ENCODE assay signal across 23 cellular contexts in the genomic region with DNA sequence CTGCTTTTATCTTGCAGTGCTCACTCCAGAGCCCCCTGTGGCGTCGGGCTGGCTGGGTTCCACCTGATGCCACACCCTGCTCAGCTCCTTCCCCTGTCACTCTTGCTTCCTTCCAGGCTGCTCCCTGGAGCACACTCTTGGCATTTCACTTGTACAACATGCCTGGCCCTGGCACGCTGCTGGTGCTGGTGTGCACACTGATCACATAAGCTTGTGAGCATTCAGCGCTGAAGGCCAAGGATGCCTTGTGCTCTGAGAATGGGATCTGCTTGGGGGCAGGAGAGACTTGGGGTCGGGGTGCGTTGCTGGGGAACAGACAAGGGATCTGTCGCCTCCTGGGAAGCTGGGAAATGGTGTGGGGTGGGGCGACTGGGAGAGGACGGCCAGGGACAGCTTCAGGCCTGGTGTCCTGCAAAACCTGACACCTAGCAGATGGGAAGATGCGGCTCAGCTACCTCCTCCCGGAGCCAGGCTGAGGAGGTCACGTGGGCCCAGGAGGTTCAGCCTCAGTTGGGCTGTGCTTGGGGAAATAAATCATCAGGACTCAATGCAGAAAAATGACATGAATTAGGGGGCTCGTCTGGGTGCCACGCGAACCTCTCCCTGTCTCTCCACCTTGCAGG.
DNase-seq lines count a peak whose midpoint lies in the region; ATAC-seq lines count a peak whose summit lies in the region.
"Had no signal": no experiment of that assay in that cellular context is flagged by ENCODE, and none has a peak within 500 bp of the region (broad histone marks: within the 10 kb centered on the region; RNA-seq: fewer than 3 reads in every experiment).

No MANE protein-coding gene starts in this region.

- no peak overlapping the region for H3K27ac Mint-ChIP-seq in T-helper 17 cell
- H3K27ac Mint-ChIP-seq: activated B cell treated with CpG ODN at 0.5 μM for 24 hours; activated naive CD8-positive, alpha-beta T cell treated with anti-CD3 and anti-CD28 coated beads for 36 hours; CD4-positive, alpha-beta T cell; progenitor cell of endocrine pancreas had no signal

- DNase-seq in cardiac septum (ENCODE audit: low spot score) = peak; percentile 55
- no peak for DNase-seq in Right ventricle myocardium superior
- peak; percentile 66 for DNase-seq in NCI-H345 (lab: John Stamatoyannopoulos, UW)
- peak; percentile 59 for DNase-seq in cerebellar cortex (ENCODE audit: low spot score)
- DNase-seq in T-helper 17 cell = no peak
- DNase-seq in Right ventricle myocardium inferior (ENCODE audit: missing footprints) = no peak
- DNase-seq: activated B cell treated with CpG ODN at 0.5 μM for 24 hours; activated effector memory CD4-positive, alpha-beta T cell treated with Interleukin-2 at 50 U/mL for 16 hours; activated naive CD8-positive, alpha-beta T cell treated with anti-CD3 and anti-CD28 coated beads for 36 hours; CD4-positive, alpha-beta T cell; DMS153; kidney glomerular epithelial cell; NCI-H1048; NCI-H2029 treated with DMSO at 0.1 percent for 48 hours; NCI-H774; stimulated activated CD8-positive, alpha-beta memory T cell treated with anti-CD3 and anti-CD28 coated beads, Interleukin-4, amount 100 ng/mL, for 48 hours; stomach had no signal

- H3K4me1 Mint-ChIP-seq in T-helper 17 cell = no peaks in the 10 kb centered on the region
- H3K4me1 Mint-ChIP-seq: activated B cell treated with CpG ODN at 0.5 μM for 24 hours had no signal

- no peaks in the 10 kb centered on the region for H3K9me3 ChIP-seq in T-helper 17 cell (ENCODE audit: control insufficient read depth, low read length, poor library complexity, severe bottlenecking)
- H3K9me3 ChIP-seq: HAP-1, stomach, tibial nerve had no signal

- no peaks in the 10 kb centered on the region for H3K36me3 Mint-ChIP-seq in T-helper 17 cell (ENCODE audit: low read depth)
- H3K36me3 Mint-ChIP-seq: activated naive CD8-positive, alpha-beta T cell treated with anti-CD3 and anti-CD28 coated beads for 36 hours had no signal

- peaks cover 6% of the 10 kb centered on the region for H3K27me3 Mint-ChIP-seq in T-helper 17 cell
- H3K27me3 Mint-ChIP-seq: activated B cell treated with CpG ODN at 0.5 μM for 24 hours; CD4-positive, alpha-beta T cell; progenitor cell of endocrine pancreas had no signal

- H3K4me3 Mint-ChIP-seq in T-helper 17 cell = no peak overlapping the region
- H3K4me3 Mint-ChIP-seq: activated B cell treated with CpG ODN at 0.5 μM for 24 hours; activated naive CD8-positive, alpha-beta T cell treated with anti-CD3 and anti-CD28 coated beads for 36 hours; CD4-positive, alpha-beta T cell; central memory CD8-positive, alpha-beta T cell had no signal

- no peak for ATAC-seq in Right ventricle myocardium superior (ENCODE audit: poor library complexity)
- no peak for ATAC-seq in GM21825 (IDR thresholded peaks at IDR 0.05; ENCODE audit: unreplicated experiment)
- no peak for ATAC-seq in T-helper 17 cell
- ATAC-seq in Right ventricle myocardium inferior = no peak
- ATAC-seq in HG03039 (IDR thresholded peaks at IDR 0.05; ENCODE audit: unreplicated experiment) = no peak

- intact Hi-C loops in cardiac septum (cut with DNase I) = no loop called here
- intact Hi-C loops in Right ventricle myocardium superior (cut with DNase I) = no loop called here
- intact Hi-C loops in Right ventricle myocardium inferior (cut with DNase I) = no loop called here

Comparison
In these comparisons a context has a peak if more than half of its experiments do, and no peak if none do; other contexts are left out.
1. DNase-seq: peak in cardiac septum (single experiment), NCI-H345 (single experiment) and cerebellar cortex (single experiment); none in Right ventricle myocardium superior (single experiment), T-helper 17 cell (0 of 3) and Right ventricle myocardium inferior (single experiment).